8 cellular contexts compared by ENCODE assay signal in genomic region chr12:108560752-108561719, GRCh38. TPM values are rescaled to one million over a fixed set of nuclear protein-coding genes. Genes with fewer than 3 reads are reported as not detected.
A peak's percentile ranks its signal among the peaks of the same experiment; 100 is the strongest.
DNase-seq lines count a peak whose midpoint lies in the region; ATAC-seq and FAIRE-seq lines count a peak whose summit lies in the region.

Gene SART3 (minus strand): TSS chr12:108561173. CDS start chr12:108561154, 19 bp downstream.

- DNase-seq in GM18507 (ENCODE audit: extremely low spot score, insufficient read length, low read depth) (peak; percentile 66), NCI-H2029 treated with DMSO at 0.1 percent for 48 hours (lab: John Stamatoyannopoulos, UW) (peak; percentile 90), T1000 (lab: John Stamatoyannopoulos, UW) (peak; percentile 75), astrocyte of the hippocampus (ENCODE audit: low read depth, low spot score) (peak; percentile 92), hippocampal formation (lab: John Stamatoyannopoulos, UW) (peak; percentile 79 to 95), renal cortical epithelial cell (ENCODE audit: low read depth) (peak; percentile 92), aorta (peak; percentile 87 to 95)

- WGBS in aorta, 2 donors: 0% methylated on average over 55 to 57 of the region's 57 CpGs

- intact Hi-C loops in aorta (cut with DNase I): loop anchor here (5.0 to 10.0 kb wide), 4 partner anchors 171 to 531 kb away; partner anchors contain the start of genes ALKBH2 (in 1 of the 2), CORO1C (in 1 of the 2) and SSH1 (in 1 of the 2)

- H3K27ac ChIP-seq in aorta (ENCODE audit: low read depth in 1 of 2, low read length in 2 of 2): peak within 1 kb of the TSS in 1 of 2 donors; percentile 87

- H3K36me3 ChIP-seq in aorta (ENCODE audit: control insufficient read depth in 1 of 2, insufficient read depth in 2 of 2, low read length in 1 of 2): peaks cover 0 to 7% of the 10 kb centered on the region in 2 donors

- H3K27me3 ChIP-seq in aorta (ENCODE audit: control insufficient read depth in 1 of 2, insufficient read depth in 2 of 2, low read length in 1 of 2): no peaks in the 10 kb centered on the region

- no peaks in the 10 kb centered on the region for H3K9me3 ChIP-seq in aorta (ENCODE audit: control insufficient read depth, low read length)

- ATAC-seq in HG02970 (IDR thresholded peaks at IDR 0.05; ENCODE audit: low FRiP score, unreplicated experiment) (peak; percentile 43), aorta (ENCODE audit: low FRiP score) (peak; percentile 86)

- FAIRE-seq in GM18507 (lab: Jason Lieb, UNC): peak; percentile 84

- H3K4me1 ChIP-seq in aorta (ENCODE audit: control insufficient read depth in 1 of 2, insufficient read depth in 2 of 2, low read length in 2 of 2): peaks cover 0 to 9% of the 10 kb centered on the region in 2 donors

- H3K4me3 ChIP-seq in aorta (ENCODE audit: low read length in 2 of 2): peak within 1 kb of the TSS; percentile 64 to 83

RNA-seq across cellular contexts. Expression of gene SART3, which starts in this region (rescaled TPM):
- 33.3 and 53.7 TPM in 2 replicates for total RNA-seq in renal cortical epithelial cell
- total RNA-seq in aorta: 10 to 100 TPM; 49.3 to 51.3 TPM
- 10 to 100 TPM; 11.5 to 20.6 TPM for polyA plus RNA-seq in aorta
